In genomic region chr11:94433049-94433448, GRCh38 we compare ENCODE assay signal across 1 cellular context.
TF ChIP-seq lines count a peak whose summit lies in the region.

No MANE protein-coding gene starts in this region.

TF ChIP-seq in GM23338, 12 proteins besides CTCF, POLR2A, EP300 and RAD21 (continued from another document):
- TF ChIP-seq ZNF462 (CRISPR knock-in tag; IDR thresholded peaks at IDR 0.05) (no peak), ZNF331 (CRISPR knock-in tag; IDR thresholded peaks at IDR 0.05; ENCODE audit: low read depth) (no peak), EZH2 (IDR thresholded peaks at IDR 0.05; ENCODE audit: low read depth, unreplicated experiment) (no peak), ZNF114 (CRISPR knock-in tag; IDR thresholded peaks at IDR 0.05) (no peak), CREB1 (CRISPR knock-in tag; IDR thresholded peaks at IDR 0.05; ENCODE audit: low read depth) (no peak)
